17 cellular contexts compared by ENCODE assay signal in the genomic region with DNA sequence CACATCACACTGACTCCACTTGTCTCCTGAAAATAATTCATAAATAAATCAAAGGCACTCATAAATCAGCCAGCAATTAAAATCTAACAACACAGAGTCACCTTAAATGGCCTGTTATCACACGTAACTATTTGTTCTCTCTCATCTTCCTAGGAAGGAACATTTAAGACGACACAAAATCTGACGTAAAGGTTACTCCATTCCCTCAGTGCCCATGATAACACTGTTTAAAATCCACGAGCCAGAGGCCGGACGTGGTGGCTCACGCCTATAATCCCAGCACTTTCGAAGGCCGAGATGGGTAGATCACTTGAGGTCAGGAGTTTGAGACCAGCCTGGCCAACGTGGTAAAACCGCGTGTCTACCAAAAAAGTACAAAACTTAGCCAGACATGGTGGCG. TPM values are rescaled to one million over a fixed set of nuclear protein-coding genes. Genes with fewer than 3 reads are reported as not detected.
DNase-seq lines count a peak whose midpoint lies in the region; ATAC-seq and TF ChIP-seq lines count a peak whose summit lies in the region.
"Had no signal": no experiment of that assay in that cellular context is flagged by ENCODE, and none has a peak within 500 bp of the region (broad histone marks: within the 10 kb centered on the region; RNA-seq: fewer than 3 reads in every experiment).

No MANE protein-coding gene starts in this region.

- dilution Hi-C loops in IMR-90 (cut with HindIII; ENCODE audit: low sequenced_read_pairs, unreplicated experiment): no loop called here

- POLR2A ChIA-PET in IMR-90 (lab: Charles Lee; ENCODE audit: unreplicated experiment): no interaction called here

- H3K9ac ChIP-seq in IMR-90 (ENCODE audit: low read depth, low read length): no peak overlapping the region

- no peak overlapping the region for H2AK5ac ChIP-seq in IMR-90 (ENCODE audit: low read depth, low read length)

- no peak for TF ChIP-seq CTCF in IMR-90 (conservative IDR thresholded peaks at IDR 0.05; ENCODE audit: low read depth, low read length)
- no peak for TF ChIP-seq CTCF in fibroblast of villous mesenchyme (IDR thresholded peaks at IDR 0.05; ENCODE audit: insufficient read depth, low read depth, low read length)
- no peak for TF ChIP-seq CTCF in osteocyte (IDR thresholded peaks at IDR 0.05)
- TF ChIP-seq CTCF in upper lobe of left lung (IDR thresholded peaks at IDR 0.05): no peak

- 0 out of 2 replicates have a peak overlapping the region, but pooled peaks have one; percentile 15 for H3K14ac ChIP-seq in IMR-90 (replicated peaks; ENCODE audit: low read depth, low read length)

- ATAC-seq in IMR-90 (ENCODE audit: low read depth) (no peak), upper lobe of left lung (ENCODE audit: low FRiP score in 2 of 2) (no peak), HG03342 (IDR thresholded peaks at IDR 0.05; ENCODE audit: unreplicated experiment) (no peak)
- ATAC-seq: SK-N-SH treated with all-trans-retinoic acid at 6 μM for 48 hours had no signal

- no peak overlapping the region for H3K18ac ChIP-seq in IMR-90 (ENCODE audit: low read depth, low read length)

- peak overlapping the region; percentile 61 for H3K27ac Mint-ChIP-seq in osteocyte (ENCODE audit: unreplicated experiment)
- H3K27ac Mint-ChIP-seq: B cell; CD4-positive, alpha-beta memory T cell had no signal

- peaks cover 72% of the 10 kb centered on the region for H3K4me1 Mint-ChIP-seq in osteocyte (ENCODE audit: unreplicated experiment)
- H3K4me1 Mint-ChIP-seq: B cell; CD4-positive, alpha-beta memory T cell had no signal

- BruUV-seq in IMR-90 (replicated peaks; lab: Mats Ljungman, UMichigan): no TSS peak

- peaks cover 11 to 84% of the 10 kb centered on the region in 2 experiments; a peak in 3 of 4 replicates for H3K79me1 ChIP-seq in IMR-90 (ENCODE audit: low read depth in 1 of 2, low read length in 2 of 2)

- H2BK20ac ChIP-seq in IMR-90 (ENCODE audit: low read depth, low read length): no peak overlapping the region

- H3K27me3 ChIP-seq in IMR-90 (ENCODE audit: control insufficient read depth, insufficient read depth, low read length) (no peaks in the 10 kb centered on the region), upper lobe of left lung (no peaks in the 10 kb centered on the region)
- no peaks in the 10 kb centered on the region for H3K27me3 ChIP-seq in effector memory CD4-positive, alpha-beta T cell (replicated peaks; ENCODE audit: control insufficient read depth, insufficient read depth, low read length, poor library complexity, severe bottlenecking)

- DNase-seq in IMR-90: no peak
- peak; percentile 88 for DNase-seq in fibroblast of villous mesenchyme (ENCODE audit: low read depth)
- no peak for DNase-seq in osteocyte (ENCODE audit: extremely low spot score, unreplicated experiment)
- DNase-seq in upper lobe of left lung: no peak
- no peak for DNase-seq in effector memory CD4-positive, alpha-beta T cell
- no peak for DNase-seq in hippocampal formation (lab: John Stamatoyannopoulos, UW)
- DNase-seq: CD4-positive, alpha-beta memory T cell; DND-41; GDM1; Kasumi-1; MM.1S; NCI-H1105; NCI-H1694; NCI-H524 had no signal

- no peak overlapping the region for H4K91ac ChIP-seq in IMR-90 (ENCODE audit: insufficient read depth, low read depth, low read length)

- no peak overlapping the region for H2AFZ ChIP-seq in IMR-90 (replicated peaks; ENCODE audit: low read length, poor library complexity)

- peaks cover 27% of the 10 kb centered on the region for H3K4me1 ChIP-seq in IMR-90 (ENCODE audit: control insufficient read depth, insufficient read depth, low read length)
- H3K4me1 ChIP-seq in upper lobe of left lung: peaks cover 16 to 34% (median 28%) of the 10 kb centered on the region in 4 donors
- H3K4me1 ChIP-seq in effector memory CD4-positive, alpha-beta T cell (ENCODE audit: control insufficient read depth, insufficient read depth, low read length, poor library complexity, severe bottlenecking): no peaks in the 10 kb centered on the region

- H3K4me3 ChIP-seq in IMR-90 (ENCODE audit: insufficient read depth, low read depth, low read length) (no peak overlapping the region), fibroblast of villous mesenchyme (ENCODE audit: low read depth, low read length) (no peak overlapping the region), upper lobe of left lung (no peak overlapping the region)
- H3K4me3 ChIP-seq in effector memory CD4-positive, alpha-beta T cell (ENCODE audit: insufficient read depth, low read depth, low read length, poor library complexity, severe bottlenecking): no peak overlapping the region

- no peak overlapping the region for H2BK5ac ChIP-seq in IMR-90 (ENCODE audit: low read depth, low read length, poor library complexity, severe bottlenecking)

- no peak overlapping the region for H3K4me3 Mint-ChIP-seq in osteocyte (ENCODE audit: unreplicated experiment)
- H3K4me3 Mint-ChIP-seq: B cell; CD4-positive, alpha-beta memory T cell had no signal

- no peak overlapping the region for H2BK15ac ChIP-seq in IMR-90 (ENCODE audit: low read depth, low read length)

- H3K27me3 Mint-ChIP-seq in osteocyte (ENCODE audit: unreplicated experiment): no peaks in the 10 kb centered on the region

- H3K9me1 ChIP-seq in IMR-90 (ENCODE audit: insufficient read depth, low read length): peaks cover 27% of the 10 kb centered on the region

- H3K56ac ChIP-seq in IMR-90 (ENCODE audit: extremely low read depth, insufficient read depth, low read length): no peak overlapping the region

- H3K36me3 Mint-ChIP-seq in osteocyte (ENCODE audit: unreplicated experiment): peaks cover 19% of the 10 kb centered on the region
- H3K36me3 Mint-ChIP-seq: CD4-positive, alpha-beta memory T cell had no signal

- peaks cover 94% of the 10 kb centered on the region for H4K20me1 ChIP-seq in IMR-90 (ENCODE audit: insufficient read depth, low read length)

- CTCF ChIA-PET in IMR-90 (lab: Yijun Ruan, JAX): no interaction called here

- H3K4me2 ChIP-seq in IMR-90 (ENCODE audit: low read depth, low read length): no peak overlapping the region

- peaks cover 1% of the 10 kb centered on the region for H3K9me3 Mint-ChIP-seq in osteocyte (ENCODE audit: unreplicated experiment)

- in situ Hi-C loops in IMR-90 (cut with MboI; ENCODE audit: low sequenced_read_pairs): no loop called here

- intact Hi-C loops in IMR-90 (cut with micrococcal nuclease): no loop called here

- TF ChIP-seq POLR2A in IMR-90 (IDR thresholded peaks at IDR 0.05; ENCODE audit: low read depth, low read length) (no peak), upper lobe of left lung (IDR thresholded peaks at IDR 0.05) (no peak)

- no peaks in the 10 kb centered on the region for H3K9me3 ChIP-seq in IMR-90 (ENCODE audit: control insufficient read depth, insufficient read depth, low read length)
- H3K9me3 ChIP-seq in upper lobe of left lung: no peaks in the 10 kb centered on the region
- H3K9me3 ChIP-seq in effector memory CD4-positive, alpha-beta T cell (ENCODE audit: control insufficient read depth, low read length): no peaks in the 10 kb centered on the region

- H4K5ac ChIP-seq in IMR-90 (ENCODE audit: low read depth, low read length): no peak overlapping the region

- TF ChIP-seq EP300 in upper lobe of left lung (IDR thresholded peaks at IDR 0.05): no peak

- H3K4ac ChIP-seq in IMR-90 (ENCODE audit: low read depth, low read length): no peak overlapping the region

- no peak for TF ChIP-seq RAD21 in IMR-90 (IDR thresholded peaks at IDR 0.05; ENCODE audit: low read length)

- no peak overlapping the region for H2BK120ac ChIP-seq in IMR-90 (ENCODE audit: low read depth, low read length)

- WGBS in IMR-90 (ENCODE audit: extremely low coverage in 2 of 2, insufficient read length in 1 of 2), 2 experiments: 95% methylated on average over 7 of the region's 13 CpGs; no CpG with 5 or more reads in 1 of the 2 experiments
- WGBS in upper lobe of left lung, 2 donors: 80 to 89% methylated on average over 13 of the region's 13 CpGs

- H3K27ac ChIP-seq in IMR-90 (ENCODE audit: insufficient read depth, low read length) (no peak overlapping the region), upper lobe of left lung (peak overlapping the region in 3 of 4 donors; percentile 1 to 60 (median 37))
- no peak overlapping the region for H3K27ac ChIP-seq in effector memory CD4-positive, alpha-beta T cell (ENCODE audit: insufficient read depth, low read length, poor library complexity, severe bottlenecking)

- no peak overlapping the region for H2AK9ac ChIP-seq in IMR-90 (replicated peaks; ENCODE audit: low read depth, low read length, poor library complexity)

- no peak overlapping the region for H3K23ac ChIP-seq in IMR-90 (ENCODE audit: low read depth, low read length)

- no peak overlapping the region for H4K8ac ChIP-seq in IMR-90 (ENCODE audit: low read depth in 2 of 2, low read length in 2 of 2)

- H3K36me3 ChIP-seq in IMR-90 (ENCODE audit: control insufficient read depth, insufficient read depth, low read length) (peaks cover 9% of the 10 kb centered on the region), upper lobe of left lung (peaks cover 0 to 7% (median 0%) of the 10 kb centered on the region in 4 donors)
- H3K36me3 ChIP-seq in effector memory CD4-positive, alpha-beta T cell (ENCODE audit: control insufficient read depth, insufficient read depth, low read length): no peaks in the 10 kb centered on the region

TF ChIP-seq in IMR-90, 13 proteins besides CTCF, POLR2A, EP300 and RAD21:
- TF ChIP-seq CHD1 (IDR thresholded peaks at IDR 0.05; ENCODE audit: low read depth, low read length) (no peak), BHLHE40 (IDR thresholded peaks at IDR 0.05; ENCODE audit: low read depth, low read length) (no peak), MXI1 (IDR thresholded peaks at IDR 0.05; ENCODE audit: borderline replicate concordance, low read depth, low read length) (no peak), RCOR1 (IDR thresholded peaks at IDR 0.05; ENCODE audit: insufficient replicate concordance, low read length) (no peak)
TF ChIP-seq in IMR-90: peak in this region for 0.

RNA-seq across cellular contexts. Expression of a gene that starts 56.4 kb away (rescaled TPM):
- total RNA-seq in IMR-90 (2012; rRNA removed) (93.0 and 115 TPM in 2 replicates), fibroblast of villous mesenchyme (36.7 and 61.2 TPM in 2 replicates), osteocyte (87.8 and 89.5 TPM in 2 replicates), upper lobe of left lung (100 to 1,000 TPM in 1 of 6 donors, 10 to 100 TPM in 5; 31.9 to 135 (median 57.7) TPM)
- 39.9 and 41.9 TPM in 2 replicates for polyA plus RNA-seq in IMR-90 (2012; rRNA removed)
- polyA plus RNA-seq in IMR-90 (2012; cell fraction: cytosol; rRNA removed): 30.6 and 53.6 TPM in 2 replicates
- 35.4 and 54.4 TPM in 2 replicates for polyA plus RNA-seq in IMR-90 (2012; cell fraction: nucleus; rRNA removed; ENCODE audit: low replicate concordance)
- total RNA-seq: B cell had no signal

Comparison
In these comparisons a context has a peak if more than half of its experiments do, and no peak if none do; other contexts are left out.
1. H3K27ac ChIP-seq: peak in upper lobe of left lung (3 of 4); none in IMR-90 (single experiment) and effector memory CD4-positive, alpha-beta T cell (single experiment).